ENCODE assay signal across 1 cellular context in the genomic region with DNA sequence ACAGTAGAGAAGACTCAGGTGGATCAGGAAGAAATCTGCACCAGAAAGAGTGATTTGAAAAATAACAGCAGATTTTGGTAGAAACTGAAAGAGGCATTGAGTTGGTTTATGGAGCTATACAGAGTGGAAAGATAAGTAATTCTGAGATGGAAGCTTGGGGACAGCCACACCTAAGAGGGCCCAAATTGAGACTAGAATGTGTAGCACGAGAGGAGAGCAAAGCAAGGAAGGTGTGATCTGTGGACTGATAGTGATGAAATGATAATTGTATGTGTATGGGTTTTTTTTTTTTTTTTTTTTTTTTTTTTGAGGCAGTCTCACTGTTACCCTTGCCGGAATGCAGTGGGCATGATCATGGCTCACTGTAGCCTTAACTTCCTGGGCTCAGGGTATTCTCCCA.
TF ChIP-seq lines count a peak whose summit lies in the region.

No MANE protein-coding gene starts in this region.

TF ChIP-seq in WTC11, 78 proteins besides CTCF, POLR2A, EP300 and RAD21 (continued from another document):
- TF ChIP-seq, protein P1, sequence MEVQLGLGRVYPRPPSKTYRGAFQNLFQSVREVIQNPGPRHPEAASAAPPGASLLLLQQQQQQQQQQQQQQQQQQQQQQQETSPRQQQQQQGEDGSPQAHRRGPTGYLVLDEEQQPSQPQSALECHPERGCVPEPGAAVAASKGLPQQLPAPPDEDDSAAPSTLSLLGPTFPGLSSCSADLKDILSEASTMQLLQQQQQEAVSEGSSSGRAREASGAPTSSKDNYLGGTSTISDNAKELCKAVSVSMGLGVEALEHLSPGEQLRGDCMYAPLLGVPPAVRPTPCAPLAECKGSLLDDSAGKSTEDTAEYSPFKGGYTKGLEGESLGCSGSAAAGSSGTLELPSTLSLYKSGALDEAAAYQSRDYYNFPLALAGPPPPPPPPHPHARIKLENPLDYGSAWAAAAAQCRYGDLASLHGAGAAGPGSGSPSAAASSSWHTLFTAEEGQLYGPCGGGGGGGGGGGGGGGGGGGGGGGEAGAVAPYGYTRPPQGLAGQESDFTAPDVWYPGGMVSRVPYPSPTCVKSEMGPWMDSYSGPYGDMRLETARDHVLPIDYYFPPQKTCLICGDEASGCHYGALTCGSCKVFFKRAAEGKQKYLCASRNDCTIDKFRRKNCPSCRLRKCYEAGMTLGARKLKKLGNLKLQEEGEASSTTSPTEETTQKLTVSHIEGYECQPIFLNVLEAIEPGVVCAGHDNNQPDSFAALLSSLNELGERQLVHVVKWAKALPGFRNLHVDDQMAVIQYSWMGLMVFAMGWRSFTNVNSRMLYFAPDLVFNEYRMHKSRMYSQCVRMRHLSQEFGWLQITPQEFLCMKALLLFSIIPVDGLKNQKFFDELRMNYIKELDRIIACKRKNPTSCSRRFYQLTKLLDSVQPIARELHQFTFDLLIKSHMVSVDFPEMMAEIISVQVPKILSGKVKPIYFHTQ (CRISPR knock-in tag; IDR thresholded peaks at IDR 0.05), result no peak
